In the genomic region with DNA sequence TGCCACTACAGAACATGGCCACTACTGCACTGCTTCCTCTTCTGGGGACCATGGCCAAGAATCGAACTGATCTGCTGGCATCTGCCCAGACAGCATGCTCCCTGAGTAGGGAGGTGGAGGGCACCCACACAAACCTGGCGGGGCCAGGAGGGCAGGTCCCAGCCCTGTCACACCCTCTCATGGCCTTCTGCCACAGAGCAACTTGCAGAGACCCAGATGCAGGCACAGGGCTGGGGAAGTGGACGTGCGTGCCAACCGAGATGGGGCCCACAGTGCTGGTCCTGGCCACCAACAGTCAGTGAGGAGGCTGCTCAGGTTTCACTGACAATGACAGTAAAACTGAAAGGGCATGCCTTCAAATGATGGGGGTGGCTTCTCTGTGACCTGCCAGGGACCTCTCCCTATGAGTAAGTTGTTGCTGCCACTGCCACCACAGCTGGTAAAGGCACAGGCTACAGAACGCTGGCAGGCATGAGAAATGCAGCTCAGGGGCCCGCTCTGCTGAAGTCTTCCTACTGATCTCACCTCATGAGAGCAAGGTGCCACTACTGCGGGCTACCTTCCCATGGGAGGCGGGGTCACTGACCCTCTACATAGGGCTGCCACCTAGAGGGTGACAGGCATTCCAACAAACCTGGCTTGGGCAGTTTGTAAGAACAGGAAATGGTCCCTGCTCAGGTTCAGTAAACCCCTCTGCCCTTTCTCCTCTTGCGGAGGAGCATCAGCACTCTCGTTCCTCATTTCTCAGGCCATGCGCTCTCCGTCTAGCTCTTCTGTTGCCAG, we compare ENCODE assay signal across 8 cellular contexts. TPM values are rescaled to one million over a fixed set of nuclear protein-coding genes. Genes with fewer than 3 reads are reported as not detected.
A peak's percentile ranks its signal among the peaks of the same experiment; 100 is the strongest.
DNase-seq lines count a peak whose midpoint lies in the region; ATAC-seq and TF ChIP-seq lines count a peak whose summit lies in the region.

No MANE protein-coding gene starts in this region.

- H3K27me3 ChIP-seq in CD8-positive, alpha-beta T cell (ENCODE audit: insufficient read depth, low read length) = no peaks in the 10 kb centered on the region
- no peaks in the 10 kb centered on the region for H3K27me3 ChIP-seq in skeletal muscle satellite cell (ENCODE audit: control insufficient read depth, insufficient read depth, low read length)

- peak; percentile 78 for ATAC-seq in CD8-positive, alpha-beta T cell
- ATAC-seq in GM19455 (IDR thresholded peaks at IDR 0.05; ENCODE audit: unreplicated experiment) (peak; percentile 65), HG03378 (IDR thresholded peaks at IDR 0.05; ENCODE audit: unreplicated experiment) (peak; percentile 77)

- H3K4me1 ChIP-seq in CD8-positive, alpha-beta T cell (ENCODE audit: insufficient read depth, low read length) = peaks cover 9% of the 10 kb centered on the region
- peaks cover 67% of the 10 kb centered on the region for H3K4me1 ChIP-seq in skeletal muscle satellite cell (ENCODE audit: control insufficient read depth, insufficient read depth, low read length)

- H3K36me3 Mint-ChIP-seq in CD8-positive, alpha-beta T cell = peaks cover 74% of the 10 kb centered on the region
- H3K36me3 Mint-ChIP-seq in activated naive CD8-positive, alpha-beta T cell treated with anti-CD3 and anti-CD28 coated beads for 36 hours = peaks cover 58% of the 10 kb centered on the region

- peaks cover 37% of the 10 kb centered on the region for H3K4me1 Mint-ChIP-seq in CD8-positive, alpha-beta T cell (ENCODE audit: low read depth)
- peaks cover 41% of the 10 kb centered on the region for H3K4me1 Mint-ChIP-seq in activated naive CD8-positive, alpha-beta T cell treated with anti-CD3 and anti-CD28 coated beads for 36 hours

- peak in 1 of 7 experiments; percentile 48 for DNase-seq in CD8-positive, alpha-beta T cell
- DNase-seq in activated naive CD8-positive, alpha-beta T cell treated with anti-CD3 and anti-CD28 coated beads for 36 hours = peak; percentile 77
- DNase-seq in HK-2 (ENCODE audit: unreplicated experiment) = no peak
- DNase-seq in RKO (ENCODE audit: low spot score) = no peak
- no peak for DNase-seq in NCI-H1436 (lab: John Stamatoyannopoulos, UW)

- H3K9me3 Mint-ChIP-seq in CD8-positive, alpha-beta T cell = no peaks in the 10 kb centered on the region
- H3K9me3 Mint-ChIP-seq in activated naive CD8-positive, alpha-beta T cell treated with anti-CD3 and anti-CD28 coated beads for 36 hours = no peaks in the 10 kb centered on the region

- H3K4me3 ChIP-seq in CD8-positive, alpha-beta T cell (ENCODE audit: low read depth, low read length) = no peak overlapping the region
- H3K4me3 ChIP-seq in skeletal muscle satellite cell (ENCODE audit: low read length) = no peak overlapping the region

- no peak overlapping the region for H3K27ac ChIP-seq in CD8-positive, alpha-beta T cell (ENCODE audit: low read depth, low read length)

- H3K27me3 Mint-ChIP-seq in CD8-positive, alpha-beta T cell (ENCODE audit: low read depth) = peaks cover 3% of the 10 kb centered on the region
- H3K27me3 Mint-ChIP-seq in activated naive CD8-positive, alpha-beta T cell treated with anti-CD3 and anti-CD28 coated beads for 36 hours = peaks cover 5% of the 10 kb centered on the region

- no peaks in the 10 kb centered on the region for H3K9me3 ChIP-seq in CD8-positive, alpha-beta T cell (ENCODE audit: low read length)
- no peaks in the 10 kb centered on the region for H3K9me3 ChIP-seq in skeletal muscle satellite cell (replicated peaks; ENCODE audit: low read length)

- intact Hi-C loops in CD8-positive, alpha-beta T cell (cut with DNase I, micrococcal nuclease) = no loop called here

- POLR2A ChIA-PET in CD8-positive, alpha-beta T cell (lab: Charles Lee) = no interaction called here

- CTCF ChIA-PET in CD8-positive, alpha-beta T cell (lab: Charles Lee) = interaction anchor here (1.6 to 3.5 kb wide), 4 partner anchors 12 to 175 kb away, joined by 5 to 19 read pairs (median 7); a partner anchor contains a TSS

- no peak overlapping the region for H3K4me3 Mint-ChIP-seq in CD8-positive, alpha-beta T cell
- H3K4me3 Mint-ChIP-seq in activated naive CD8-positive, alpha-beta T cell treated with anti-CD3 and anti-CD28 coated beads for 36 hours = peak overlapping the region; percentile 37

- no peak for TF ChIP-seq CTCF in CD8-positive, alpha-beta T cell (IDR thresholded peaks at IDR 0.05)

- peak overlapping the region; percentile 57 for H3K9ac ChIP-seq in skeletal muscle satellite cell (ENCODE audit: low read depth, low read length)

- peak overlapping the region; percentile 73 for H3K27ac Mint-ChIP-seq in CD8-positive, alpha-beta T cell
- H3K27ac Mint-ChIP-seq in activated naive CD8-positive, alpha-beta T cell treated with anti-CD3 and anti-CD28 coated beads for 36 hours = peak overlapping the region; percentile 80

- peaks cover 30% of the 10 kb centered on the region for H3K36me3 ChIP-seq in CD8-positive, alpha-beta T cell (ENCODE audit: insufficient read depth, low read length)
- H3K36me3 ChIP-seq in skeletal muscle satellite cell (ENCODE audit: insufficient read depth, low read length) = peaks cover 11% of the 10 kb centered on the region

- no peak overlapping the region for H3K4me2 ChIP-seq in skeletal muscle satellite cell (ENCODE audit: low read length)

RNA-seq across cellular contexts. Expression of a gene that starts 15.5 kb away (rescaled TPM):
- total RNA-seq in CD8-positive, alpha-beta T cell = 10 to 100 TPM; 12.1 to 13.0 TPM
- 10 to 100 TPM; 36.7 to 37.8 TPM for total RNA-seq in activated naive CD8-positive, alpha-beta T cell treated with anti-CD3 and anti-CD28 coated beads for 36 hours
- 16.2 and 29.9 TPM in 2 replicates for total RNA-seq in skeletal muscle satellite cell (2012; rRNA removed)

RNA-seq across cellular contexts. Expression of a gene that starts 28.6 kb away (rescaled TPM):
- total RNA-seq in CD8-positive, alpha-beta T cell = 10 to 100 TPM; 38.7 to 48.2 TPM
- total RNA-seq in activated naive CD8-positive, alpha-beta T cell treated with anti-CD3 and anti-CD28 coated beads for 36 hours = 10 to 100 TPM; 38.4 to 39.0 TPM
- 57.8 and 60.9 TPM in 2 replicates for total RNA-seq in skeletal muscle satellite cell (2012; rRNA removed)

RNA-seq across cellular contexts. Expression of a gene that starts 40.5 kb away (rescaled TPM):
- 100 to 1,000 TPM; 128 to 149 TPM for total RNA-seq in CD8-positive, alpha-beta T cell
- total RNA-seq in activated naive CD8-positive, alpha-beta T cell treated with anti-CD3 and anti-CD28 coated beads for 36 hours = 10 to 100 TPM; 34.7 to 35.3 TPM
- total RNA-seq in skeletal muscle satellite cell (2012; rRNA removed) = 22.9 and 30.4 TPM in 2 replicates

RNA-seq across cellular contexts. Expression of a gene that starts 45.3 kb away (rescaled TPM):
- total RNA-seq in CD8-positive, alpha-beta T cell = not detected
- total RNA-seq in activated naive CD8-positive, alpha-beta T cell treated with anti-CD3 and anti-CD28 coated beads for 36 hours = under 1 TPM; 0.64 to 0.80 TPM
- total RNA-seq in skeletal muscle satellite cell (2012; rRNA removed) = 1.3 and 1.7 TPM in 2 replicates
